In genomic region chr10:78758176-78758575, GRCh38 we compare ENCODE assay signal across 19 cellular contexts.
"Had no signal": no experiment of that assay in that cellular context is flagged by ENCODE, and none has a peak within 500 bp of the region (broad histone marks: within the 10 kb centered on the region; RNA-seq: fewer than 3 reads in every experiment).

No MANE protein-coding gene starts in this region.

- H3K4me3 Mint-ChIP-seq: activated naive CD4-positive, alpha-beta T cell treated with anti-CD3 and anti-CD28 coated beads for 36 hours; activated naive CD8-positive, alpha-beta T cell treated with anti-CD3 and anti-CD28 coated beads, Interleukin-2, amount 50 U/mL, for 24 hours; activated T-cell treated with anti-CD3 and anti-CD28 coated beads, Interleukin-2, amount 50 U/mL, for 4 hours; central memory CD8-positive, alpha-beta T cell; neural crest cell had no signal

- H3K9me3 Mint-ChIP-seq: activated naive CD4-positive, alpha-beta T cell treated with anti-CD3 and anti-CD28 coated beads for 36 hours; activated naive CD8-positive, alpha-beta T cell treated with anti-CD3 and anti-CD28 coated beads, Interleukin-2, amount 50 U/mL, for 24 hours; activated T-cell treated with anti-CD3 and anti-CD28 coated beads, Interleukin-2, amount 50 U/mL, for 4 hours; central memory CD8-positive, alpha-beta T cell; neural crest cell had no signal

- H3K4me3 ChIP-seq: gastrocnemius medialis, left lung, right lobe of liver, thyroid gland, uterus had no signal

- H3K27me3 ChIP-seq: gastrocnemius medialis, right lobe of liver, thyroid gland, uterus had no signal

- DNase-seq: activated CD4-positive, alpha-beta T cell treated with anti-CD3 and anti-CD28 coated beads, Interleukin-2, amount 50 U/mL, for 1 hour; activated CD4-positive, CD25-positive, alpha-beta regulatory T cell treated with anti-CD3 and anti-CD28 coated beads, Interleukin-2, amount 50 U/mL, for 72 hours; activated CD8-positive, alpha-beta memory T cell treated with anti-CD3 and anti-CD28 coated beads, Interleukin-2, amount 50 U/mL, for 4 hours; activated naive CD4-positive, alpha-beta T cell treated with anti-CD3 and anti-CD28 coated beads for 36 hours; activated naive CD8-positive, alpha-beta T cell treated with anti-CD3 and anti-CD28 coated beads, Interleukin-2, amount 50 U/mL, for 24 hours; activated T-cell treated with anti-CD3 and anti-CD28 coated beads, Interleukin-2, amount 50 U/mL, for 4 hours; cortex of kidney; effector CD4-positive, alpha-beta T cell; gastrocnemius medialis; head of caudate nucleus; left lung; stimulated activated naive CD4-positive, alpha-beta T cell; T-helper 2 cell; thyroid gland; uterus had no signal

- H3K4me1 Mint-ChIP-seq: central memory CD8-positive, alpha-beta T cell had no signal

- H3K27ac ChIP-seq: right lobe of liver, thyroid gland, VCaP had no signal

- H3K36me3 ChIP-seq: gastrocnemius medialis, left lung, right lobe of liver, thyroid gland, uterus had no signal

- H3K27ac Mint-ChIP-seq: activated naive CD4-positive, alpha-beta T cell treated with anti-CD3 and anti-CD28 coated beads for 36 hours; activated naive CD8-positive, alpha-beta T cell treated with anti-CD3 and anti-CD28 coated beads, Interleukin-2, amount 50 U/mL, for 24 hours had no signal

- ATAC-seq: activated naive CD8-positive, alpha-beta T cell treated with anti-CD3 and anti-CD28 coated beads, Interleukin-2, amount 50 U/mL, for 24 hours; activated T-cell treated with anti-CD3 and anti-CD28 coated beads, Interleukin-2, amount 50 U/mL, for 4 hours; gastrocnemius medialis; left lung; right lobe of liver had no signal

- H3K9me3 ChIP-seq: gastrocnemius medialis, left lung, right lobe of liver, thyroid gland, uterus had no signal
